Comparison of ENCODE assay signal across 9 cellular contexts in genomic region chr12:21169878-21170472, GRCh38. TPM values are rescaled to one million over a fixed set of nuclear protein-coding genes. Genes with fewer than 3 reads are reported as not detected.
DNase-seq lines count a peak whose midpoint lies in the region; ATAC-seq and TF ChIP-seq lines count a peak whose summit lies in the region.
"Had no signal": no experiment of that assay in that cellular context is flagged by ENCODE, and none has a peak within 500 bp of the region (broad histone marks: within the 10 kb centered on the region; RNA-seq: fewer than 3 reads in every experiment).

No MANE protein-coding gene starts in this region.

- no peaks in the 10 kb centered on the region for H3K36me3 Mint-ChIP-seq in activated CD8-positive, alpha-beta T cell treated with anti-CD3 and anti-CD28 coated beads, Interleukin-2, amount 10 ng/mL, durations not matched to agents 7 days and 5 days (ENCODE audit: low read depth)
- H3K36me3 Mint-ChIP-seq: naive B cell had no signal

- H3K27me3 ChIP-seq in BJ (ENCODE audit: control insufficient read depth, insufficient read depth, low read length): no peaks in the 10 kb centered on the region

- H3K4me3 Mint-ChIP-seq in activated CD8-positive, alpha-beta T cell treated with anti-CD3 and anti-CD28 coated beads, Interleukin-2, amount 10 ng/mL, durations not matched to agents 7 days and 5 days: no peak overlapping the region
- no peak overlapping the region for H3K4me3 Mint-ChIP-seq in stimulated activated naive CD8-positive, alpha-beta T cell treated with anti-CD3 and anti-CD28 coated beads, Interleukin-15, amount 100 ng/mL, for 72 hours
- H3K4me3 Mint-ChIP-seq: naive B cell had no signal

- in situ Hi-C loops in GM13977 (cut with MboI; ENCODE audit: low pct_unique_long_range_greater_than_20kb, low sequenced_read_pairs, unreplicated experiment): loop anchor here (25.0 kb wide), 1 partner anchor 233 kb away; no protein-coding TSS in a partner anchor

- DNase-seq in BJ (ENCODE audit: low read depth) (no peak), GM13977 (ENCODE audit: low spot score) (peak; percentile 24), NCI-H2171 treated with DMSO at 0.1 percent for 48 hours (lab: John Stamatoyannopoulos, UW) (peak; percentile 98), iPS DF 4.7 (ENCODE audit: extremely low read depth, low spot score) (peak; percentile 72), mucosa of gallbladder (ENCODE audit: low spot score) (no peak)
- peak; percentile 38 for DNase-seq in activated CD8-positive, alpha-beta T cell treated with anti-CD3 and anti-CD28 coated beads, Interleukin-2, amount 10 ng/mL, durations not matched to agents 7 days and 5 days
- peak; percentile 22 to 29 for DNase-seq in stimulated activated naive CD8-positive, alpha-beta T cell treated with anti-CD3 and anti-CD28 coated beads, Interleukin-15, amount 100 ng/mL, for 72 hours
- DNase-seq: naive B cell had no signal

- H3K4me1 Mint-ChIP-seq in activated CD8-positive, alpha-beta T cell treated with anti-CD3 and anti-CD28 coated beads, Interleukin-2, amount 10 ng/mL, durations not matched to agents 7 days and 5 days (ENCODE audit: low read depth): no peaks in the 10 kb centered on the region
- H3K4me1 Mint-ChIP-seq in stimulated activated naive CD8-positive, alpha-beta T cell treated with anti-CD3 and anti-CD28 coated beads, Interleukin-15, amount 100 ng/mL, for 72 hours: no peaks in the 10 kb centered on the region
- H3K4me1 Mint-ChIP-seq: naive B cell had no signal

- H3K27ac Mint-ChIP-seq in activated CD8-positive, alpha-beta T cell treated with anti-CD3 and anti-CD28 coated beads, Interleukin-2, amount 10 ng/mL, durations not matched to agents 7 days and 5 days: no peak overlapping the region
- no peak overlapping the region for H3K27ac Mint-ChIP-seq in stimulated activated naive CD8-positive, alpha-beta T cell treated with anti-CD3 and anti-CD28 coated beads, Interleukin-15, amount 100 ng/mL, for 72 hours
- H3K27ac Mint-ChIP-seq: naive B cell had no signal

- no peaks in the 10 kb centered on the region for H3K9me3 Mint-ChIP-seq in activated CD8-positive, alpha-beta T cell treated with anti-CD3 and anti-CD28 coated beads, Interleukin-2, amount 10 ng/mL, durations not matched to agents 7 days and 5 days (ENCODE audit: insufficient read depth)
- H3K9me3 Mint-ChIP-seq in stimulated activated naive CD8-positive, alpha-beta T cell treated with anti-CD3 and anti-CD28 coated beads, Interleukin-15, amount 100 ng/mL, for 72 hours: peaks cover 0 to 9% of the 10 kb centered on the region in 2 donors

- no peaks in the 10 kb centered on the region for H3K27me3 Mint-ChIP-seq in activated CD8-positive, alpha-beta T cell treated with anti-CD3 and anti-CD28 coated beads, Interleukin-2, amount 10 ng/mL, durations not matched to agents 7 days and 5 days (ENCODE audit: low read depth)
- no peaks in the 10 kb centered on the region for H3K27me3 Mint-ChIP-seq in stimulated activated naive CD8-positive, alpha-beta T cell treated with anti-CD3 and anti-CD28 coated beads, Interleukin-15, amount 100 ng/mL, for 72 hours
- H3K27me3 Mint-ChIP-seq: naive B cell had no signal

- no peak overlapping the region for H3K4me3 ChIP-seq in BJ (ENCODE audit: low read depth, low read length)

- H3K36me3 ChIP-seq in BJ (ENCODE audit: control insufficient read depth, insufficient read depth, low read length): no peaks in the 10 kb centered on the region

- TF ChIP-seq CTCF in BJ (IDR thresholded peaks at IDR 0.05; ENCODE audit: insufficient read depth, low read depth, low read length) (peak; percentile 71), GM13977 (IDR thresholded peaks at IDR 0.05; ENCODE audit: extremely low read depth, insufficient read depth, missing control alignments) (peak; percentile 79)

- POLR2A ChIA-PET in BJ (lab: Charles Lee): no interaction called here
- POLR2A ChIA-PET in activated CD8-positive, alpha-beta T cell treated with anti-CD3 and anti-CD28 coated beads, Interleukin-2, amount 10 ng/mL, durations not matched to agents 7 days and 5 days (lab: Charles Lee): no interaction called here

- CTCF ChIA-PET in BJ (lab: Yijun Ruan, JAX): no interaction called here
- CTCF ChIA-PET in activated CD8-positive, alpha-beta T cell treated with anti-CD3 and anti-CD28 coated beads, Interleukin-2, amount 10 ng/mL, durations not matched to agents 7 days and 5 days (lab: Charles Lee): no interaction called here

- ATAC-seq in HG02943 (IDR thresholded peaks at IDR 0.05; ENCODE audit: low read depth, unreplicated experiment): peak; percentile 65
- ATAC-seq in activated CD8-positive, alpha-beta T cell treated with anti-CD3 and anti-CD28 coated beads, Interleukin-2, amount 10 ng/mL, durations not matched to agents 7 days and 5 days: no peak
- no peak for ATAC-seq in stimulated activated naive CD8-positive, alpha-beta T cell treated with anti-CD3 and anti-CD28 coated beads, Interleukin-15, amount 100 ng/mL, for 72 hours

RNA-seq across cellular contexts. Expression of gene SLCO1B1, which starts 39.0 kb away (rescaled TPM):
- not detected in 2 replicates for polyA plus RNA-seq in BJ (2011; rRNA removed)
- polyA minus RNA-seq in BJ (2011; rRNA and poly(A)+ RNA removed): not detected in 2 replicates
- not detected for total RNA-seq in activated CD8-positive, alpha-beta T cell treated with anti-CD3 and anti-CD28 coated beads, Interleukin-2, amount 10 ng/mL, durations not matched to agents 7 days and 5 days
- 0.12 TPM for total RNA-seq in mucosa of gallbladder

Comparison
In these comparisons a context has a peak if more than half of its experiments do, and no peak if none do; other contexts are left out.
1. DNase-seq: peak in GM13977 (single experiment), NCI-H2171 treated with DMSO at 0.1 percent for 48 hours (single experiment), activated CD8-positive, alpha-beta T cell treated with anti-CD3 and anti-CD28 coated beads, Interleukin-2, amount 10 ng/mL, durations not matched to agents 7 days and 5 days (single experiment), iPS DF 4.7 (single experiment) and stimulated activated naive CD8-positive, alpha-beta T cell treated with anti-CD3 and anti-CD28 coated beads, Interleukin-15, amount 100 ng/mL, for 72 hours (2 of 2); none in BJ (single experiment) and mucosa of gallbladder (single experiment).